In the genomic region with DNA sequence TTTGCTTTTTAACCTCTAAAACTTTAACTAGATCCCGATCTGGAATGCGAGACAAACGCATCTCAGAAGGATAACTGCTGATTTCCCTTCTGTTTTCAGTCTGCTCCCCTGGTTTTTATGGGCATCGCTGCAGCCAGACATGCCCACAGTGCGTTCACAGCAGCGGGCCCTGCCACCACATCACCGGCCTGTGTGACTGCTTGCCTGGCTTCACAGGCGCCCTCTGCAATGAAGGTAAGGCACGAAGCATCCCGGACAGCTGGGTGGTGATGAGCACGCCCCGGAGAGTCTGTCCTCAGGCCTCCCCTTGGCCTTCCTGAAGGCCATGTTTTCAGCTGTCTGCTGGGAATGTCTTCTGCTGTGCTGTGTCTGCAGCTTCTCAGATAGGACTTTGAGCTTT, we compare ENCODE assay signal across 18 cellular contexts.
DNase-seq lines count a peak whose midpoint lies in the region; ATAC-seq and TF ChIP-seq lines count a peak whose summit lies in the region.
"Had no signal": no experiment of that assay in that cellular context is flagged by ENCODE, and none has a peak within 500 bp of the region (broad histone marks: within the 10 kb centered on the region; RNA-seq: fewer than 3 reads in every experiment).

No MANE protein-coding gene starts in this region.

- peaks cover 3% of the 10 kb centered on the region for H3K27me3 Mint-ChIP-seq in GM23338 (ENCODE audit: insufficient read depth, low read depth, poor library complexity)
- no peaks in the 10 kb centered on the region for H3K27me3 Mint-ChIP-seq in brain

- H3K36me3 ChIP-seq in GM23338 (ENCODE audit: insufficient read depth) = no peaks in the 10 kb centered on the region
- no peaks in the 10 kb centered on the region for H3K36me3 ChIP-seq in spleen
- H3K36me3 ChIP-seq in H7 (replicated peaks; ENCODE audit: control insufficient read depth, insufficient read depth, low read length) = no peaks in the 10 kb centered on the region
- H3K36me3 ChIP-seq: BLaER1 had no signal

- H3K4me1 Mint-ChIP-seq in GM23338 (no peaks in the 10 kb centered on the region), brain (peaks cover 46% of the 10 kb centered on the region)
- H3K4me1 Mint-ChIP-seq: CD14-positive monocyte; CD4-positive, alpha-beta memory T cell had no signal

- H3K27ac Mint-ChIP-seq in GM23338 = no peak overlapping the region; the same call in 1 of the 2 replicates
- H3K27ac Mint-ChIP-seq in brain = peak overlapping the region in 3 of 5 experiments; percentile 33 to 74 (median 41)
- H3K27ac Mint-ChIP-seq: CD14-positive monocyte; CD4-positive, alpha-beta memory T cell; HFFc6 had no signal

- H3K4me3 ChIP-seq in GM23338 (no peak overlapping the region), spleen (no peak overlapping the region), H7 (ENCODE audit: insufficient read depth, low read depth, low read length) (no peak overlapping the region)
- H3K4me3 ChIP-seq: BLaER1 had no signal

- ATAC-seq in GM23338 = peak; percentile 54
- ATAC-seq in GM18519 (IDR thresholded peaks at IDR 0.05; ENCODE audit: low FRiP score, unreplicated experiment) = no peak
- ATAC-seq: HCT116 had no signal

- H3K27ac ChIP-seq in GM23338 (ENCODE audit: low read depth) (no peak overlapping the region), layer of hippocampus (ENCODE audit: low read depth, low read length) (peak overlapping the region; percentile 43), spleen (no peak overlapping the region)
- H3K27ac ChIP-seq: BLaER1, HL-60 had no signal

- no peaks in the 10 kb centered on the region for H3K9me3 ChIP-seq in spleen
- H3K9me3 ChIP-seq: BLaER1 had no signal

- H3K4me1 ChIP-seq in GM23338 (ENCODE audit: insufficient read depth) (no peaks in the 10 kb centered on the region), spleen (no peaks in the 10 kb centered on the region)
- H3K4me1 ChIP-seq: BLaER1 had no signal

- TF ChIP-seq CTCF in GM23338 (conservative IDR thresholded peaks at IDR 0.05; ENCODE audit: low read depth in 2 of 2) (no peak), brain (conservative IDR thresholded peaks at IDR 0.05) (no peak), spleen (IDR thresholded peaks at IDR 0.05 in 8 of 11, conservative IDR thresholded peaks at IDR 0.05 in 3 of 11) (no peak)

- H3F3A ChIP-seq in GM23338 (replicated peaks; ENCODE audit: low read depth) = no peaks in the 10 kb centered on the region

- no peaks in the 10 kb centered on the region; the same call in 1 of the 2 replicates for H4K20me1 ChIP-seq in GM23338 (replicated peaks; ENCODE audit: insufficient read depth)
- H4K20me1 ChIP-seq: BLaER1 had no signal

- H3K27me3 ChIP-seq in GM23338 (ENCODE audit: insufficient read depth) = no peaks in the 10 kb centered on the region
- H3K27me3 ChIP-seq in layer of hippocampus (ENCODE audit: control insufficient read depth, insufficient read depth, low read length) = no peaks in the 10 kb centered on the region
- no peaks in the 10 kb centered on the region for H3K27me3 ChIP-seq in spleen (replicated peaks in 1 of 7)
- H3K27me3 ChIP-seq in H7 (ENCODE audit: control insufficient read depth, insufficient read depth, low read length) = no peaks in the 10 kb centered on the region
- H3K27me3 ChIP-seq: BLaER1 had no signal

- intact Hi-C loops in spleen (cut with DNase I; ENCODE audit: low total_unique reads) = no loop called here

- H3K4me2 ChIP-seq in GM23338 = no peak overlapping the region
- H3K4me2 ChIP-seq: BLaER1 had no signal

- H3K9me3 Mint-ChIP-seq in GM23338 (no peaks in the 10 kb centered on the region), brain (peaks cover 0 to 3% (median 0%) of the 10 kb centered on the region in 5 experiments)
- H3K9me3 Mint-ChIP-seq: CD14-positive monocyte; CD4-positive, alpha-beta memory T cell; HFFc6 had no signal

- no peak for TF ChIP-seq POLR2A in spleen (IDR thresholded peaks at IDR 0.05)

- WGBS in spleen, 5 donors = 88 to 95% (median 93%) methylated on average over 12 of the region's 12 CpGs

- H3K79me2 ChIP-seq in GM23338 (replicated peaks; ENCODE audit: insufficient read depth) = no peaks in the 10 kb centered on the region

- H3K4me3 Mint-ChIP-seq in GM23338 = no peak overlapping the region
- H3K4me3 Mint-ChIP-seq in brain = no peak overlapping the region
- H3K4me3 Mint-ChIP-seq: CD14-positive monocyte; CD4-positive, alpha-beta memory T cell; HFFc6 had no signal

- DNase-seq in GM23338 (ENCODE audit: low spot score) (no peak), spleen (peak; percentile 61), NCI-H524 treated with DMSO at 0.1 percent for 48 hours (lab: John Stamatoyannopoulos, UW) (no peak), H7 (no peak)
- no peak for DNase-seq in stimulated activated CD4-positive, alpha-beta T cell treated with anti-CD3 and anti-CD28 coated beads, Interleukin-2, amount 100 ng/mL, for 24 hours
- DNase-seq: 8988T; Calu3; CD4-positive, alpha-beta memory T cell; DMS79 treated with DMSO at 0.1 percent for 48 hours; GF-D8; HFFc6 had no signal

- H3K36me3 Mint-ChIP-seq in GM23338 (ENCODE audit: low read depth) = peaks cover 5% of the 10 kb centered on the region; the same call in 1 of the 3 replicates
- no peaks in the 10 kb centered on the region for H3K36me3 Mint-ChIP-seq in brain
- H3K36me3 Mint-ChIP-seq: CD14-positive monocyte; CD4-positive, alpha-beta memory T cell had no signal

- no peak overlapping the region for H2AFZ ChIP-seq in GM23338

- peaks cover under 1% of the 10 kb centered on the region; the same call in 1 of the 2 replicates for H3K9me2 ChIP-seq in GM23338 (ENCODE audit: insufficient read depth)

TF ChIP-seq in GM23338, 12 proteins besides CTCF, POLR2A, EP300 and RAD21:
- TF ChIP-seq, protein P1, sequence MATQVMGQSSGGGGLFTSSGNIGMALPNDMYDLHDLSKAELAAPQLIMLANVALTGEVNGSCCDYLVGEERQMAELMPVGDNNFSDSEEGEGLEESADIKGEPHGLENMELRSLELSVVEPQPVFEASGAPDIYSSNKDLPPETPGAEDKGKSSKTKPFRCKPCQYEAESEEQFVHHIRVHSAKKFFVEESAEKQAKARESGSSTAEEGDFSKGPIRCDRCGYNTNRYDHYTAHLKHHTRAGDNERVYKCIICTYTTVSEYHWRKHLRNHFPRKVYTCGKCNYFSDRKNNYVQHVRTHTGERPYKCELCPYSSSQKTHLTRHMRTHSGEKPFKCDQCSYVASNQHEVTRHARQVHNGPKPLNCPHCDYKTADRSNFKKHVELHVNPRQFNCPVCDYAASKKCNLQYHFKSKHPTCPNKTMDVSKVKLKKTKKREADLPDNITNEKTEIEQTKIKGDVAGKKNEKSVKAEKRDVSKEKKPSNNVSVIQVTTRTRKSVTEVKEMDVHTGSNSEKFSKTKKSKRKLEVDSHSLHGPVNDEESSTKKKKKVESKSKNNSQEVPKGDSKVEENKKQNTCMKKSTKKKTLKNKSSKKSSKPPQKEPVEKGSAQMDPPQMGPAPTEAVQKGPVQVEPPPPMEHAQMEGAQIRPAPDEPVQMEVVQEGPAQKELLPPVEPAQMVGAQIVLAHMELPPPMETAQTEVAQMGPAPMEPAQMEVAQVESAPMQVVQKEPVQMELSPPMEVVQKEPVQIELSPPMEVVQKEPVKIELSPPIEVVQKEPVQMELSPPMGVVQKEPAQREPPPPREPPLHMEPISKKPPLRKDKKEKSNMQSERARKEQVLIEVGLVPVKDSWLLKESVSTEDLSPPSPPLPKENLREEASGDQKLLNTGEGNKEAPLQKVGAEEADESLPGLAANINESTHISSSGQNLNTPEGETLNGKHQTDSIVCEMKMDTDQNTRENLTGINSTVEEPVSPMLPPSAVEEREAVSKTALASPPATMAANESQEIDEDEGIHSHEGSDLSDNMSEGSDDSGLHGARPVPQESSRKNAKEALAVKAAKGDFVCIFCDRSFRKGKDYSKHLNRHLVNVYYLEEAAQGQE (IDR thresholded peaks at IDR 0.05; ENCODE audit: unreplicated experiment) = no peak
- TF ChIP-seq EZH2phosphoT487 (IDR thresholded peaks at IDR 0.05; ENCODE audit: unreplicated experiment) = no peak
